Comparison of ENCODE assay signal across 2 cellular contexts in the genomic region with DNA sequence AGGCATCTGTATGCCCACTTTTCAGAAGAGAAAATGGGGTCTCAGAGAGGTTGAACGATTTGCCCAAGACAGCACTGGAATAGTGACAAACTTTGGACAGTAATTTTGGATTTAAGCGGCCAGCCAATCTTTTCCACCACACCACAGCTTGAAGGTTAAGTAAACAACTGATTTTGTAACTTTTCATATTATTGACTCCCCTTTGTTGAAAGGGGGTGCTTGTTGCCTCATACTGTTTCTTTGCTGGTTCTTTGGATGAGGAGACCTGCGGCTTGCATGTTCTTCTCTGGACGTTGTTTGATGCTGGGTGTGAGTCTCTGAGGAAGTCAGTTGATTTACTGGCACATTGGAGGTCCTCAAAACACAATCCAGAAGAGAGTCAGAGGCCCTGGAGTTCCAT.
TF ChIP-seq lines count a peak whose summit lies in the region.

No MANE protein-coding gene starts in this region.

TF ChIP-seq in HepG2, 621 proteins besides CTCF, POLR2A, EP300 and RAD21:
- no peak for TF ChIP-seq ZMYM2 (CRISPR knock-in tag; IDR thresholded peaks at IDR 0.05)
- peak; percentile 84; the same call in 1 of the 2 replicates for TF ChIP-seq ZBTB10 (CRISPR knock-in tag; IDR thresholded peaks at IDR 0.05; ENCODE audit: borderline replicate concordance)
- TF ChIP-seq ONECUT2 (CRISPR knock-in tag; IDR thresholded peaks at IDR 0.05) = no peak
- no peak for TF ChIP-seq AHR (CRISPR knock-in tag; IDR thresholded peaks at IDR 0.05)
- TF ChIP-seq ZNF747 (CRISPR knock-in tag; IDR thresholded peaks at IDR 0.05; ENCODE audit: borderline replicate concordance) = no peak
- no peak for TF ChIP-seq SETDB1 (CRISPR knock-in tag; IDR thresholded peaks at IDR 0.05; ENCODE audit: borderline replicate concordance)
- no peak for TF ChIP-seq MAFG (CRISPR knock-in tag; IDR thresholded peaks at IDR 0.05)
- TF ChIP-seq CCAR2 (optimal IDR thresholded peaks at IDR 0.05; ENCODE audit: low read depth, low read length) = no peak
- no peak for TF ChIP-seq TFDP1 (CRISPR knock-in tag; IDR thresholded peaks at IDR 0.05; ENCODE audit: borderline replicate concordance)
- TF ChIP-seq ISL2 (CRISPR knock-in tag; IDR thresholded peaks at IDR 0.05) = no peak
- no peak for TF ChIP-seq ZNF780A (CRISPR knock-in tag; IDR thresholded peaks at IDR 0.05)
- TF ChIP-seq, protein P1, sequence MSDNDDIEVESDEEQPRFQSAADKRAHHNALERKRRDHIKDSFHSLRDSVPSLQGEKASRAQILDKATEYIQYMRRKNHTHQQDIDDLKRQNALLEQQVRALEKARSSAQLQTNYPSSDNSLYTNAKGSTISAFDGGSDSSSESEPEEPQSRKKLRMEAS (IDR thresholded peaks at IDR 0.05) = no peak
- TF ChIP-seq PCBP1 (IDR thresholded peaks at IDR 0.05; ENCODE audit: borderline replicate concordance, low read depth, low read length) = no peak
- TF ChIP-seq ZNF281 (CRISPR knock-in tag; IDR thresholded peaks at IDR 0.05; ENCODE audit: borderline replicate concordance) = no peak
- TF ChIP-seq ZNF878 (CRISPR knock-in tag; IDR thresholded peaks at IDR 0.05) = no peak
- no peak for TF ChIP-seq ZNF510 (CRISPR knock-in tag; IDR thresholded peaks at IDR 0.05; ENCODE audit: low read depth)
- no peak for TF ChIP-seq SMAD9 (CRISPR knock-in tag; IDR thresholded peaks at IDR 0.05)
- TF ChIP-seq FOXA1 (IDR thresholded peaks at IDR 0.05) = no peak
- peak; percentile 59; the same call in 1 of the 2 replicates for TF ChIP-seq FOXA1 (CRISPR knock-in tag; IDR thresholded peaks at IDR 0.05)
- TF ChIP-seq CEBPG (CRISPR knock-in tag; IDR thresholded peaks at IDR 0.05) = peak; percentile 25; the same call in 1 of the 2 replicates
- 0 out of 2 replicates have a peak, but pooled peaks have one; percentile 39 for TF ChIP-seq FOXA3 (CRISPR knock-in tag; IDR thresholded peaks at IDR 0.05)
- TF ChIP-seq ZNF326 (CRISPR knock-in tag; IDR thresholded peaks at IDR 0.05; ENCODE audit: borderline replicate concordance) = no peak
- TF ChIP-seq, protein P2, sequence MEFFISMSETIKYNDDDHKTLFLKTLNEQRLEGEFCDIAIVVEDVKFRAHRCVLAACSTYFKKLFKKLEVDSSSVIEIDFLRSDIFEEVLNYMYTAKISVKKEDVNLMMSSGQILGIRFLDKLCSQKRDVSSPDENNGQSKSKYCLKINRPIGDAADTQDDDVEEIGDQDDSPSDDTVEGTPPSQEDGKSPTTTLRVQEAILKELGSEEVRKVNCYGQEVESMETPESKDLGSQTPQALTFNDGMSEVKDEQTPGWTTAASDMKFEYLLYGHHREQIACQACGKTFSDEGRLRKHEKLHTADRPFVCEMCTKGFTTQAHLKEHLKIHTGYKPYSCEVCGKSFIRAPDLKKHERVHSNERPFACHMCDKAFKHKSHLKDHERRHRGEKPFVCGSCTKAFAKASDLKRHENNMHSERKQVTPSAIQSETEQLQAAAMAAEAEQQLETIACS (CRISPR knock-in tag; IDR thresholded peaks at IDR 0.05) = no peak

TF ChIP-seq in liver, 16 proteins besides CTCF, POLR2A, EP300 and RAD21:
- TF ChIP-seq HNF4A (conservative IDR thresholded peaks at IDR 0.05) (peak in 1 of 2 donors; percentile 18), YY1 (IDR thresholded peaks at IDR 0.05) (no peak), HNF4G (IDR thresholded peaks at IDR 0.05) (no peak), FOXA1 (IDR thresholded peaks at IDR 0.05) (peak; percentile 11), JUND (IDR thresholded peaks at IDR 0.05) (no peak), SP1 (IDR thresholded peaks at IDR 0.05) (no peak), FOXA2 (IDR thresholded peaks at IDR 0.05) (peak; percentile 43)
- TF ChIP-seq, protein P3, sequence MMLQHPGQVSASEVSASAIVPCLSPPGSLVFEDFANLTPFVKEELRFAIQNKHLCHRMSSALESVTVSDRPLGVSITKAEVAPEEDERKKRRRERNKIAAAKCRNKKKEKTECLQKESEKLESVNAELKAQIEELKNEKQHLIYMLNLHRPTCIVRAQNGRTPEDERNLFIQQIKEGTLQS (IDR thresholded peaks at IDR 0.05) = no peak
